In the genomic region with DNA sequence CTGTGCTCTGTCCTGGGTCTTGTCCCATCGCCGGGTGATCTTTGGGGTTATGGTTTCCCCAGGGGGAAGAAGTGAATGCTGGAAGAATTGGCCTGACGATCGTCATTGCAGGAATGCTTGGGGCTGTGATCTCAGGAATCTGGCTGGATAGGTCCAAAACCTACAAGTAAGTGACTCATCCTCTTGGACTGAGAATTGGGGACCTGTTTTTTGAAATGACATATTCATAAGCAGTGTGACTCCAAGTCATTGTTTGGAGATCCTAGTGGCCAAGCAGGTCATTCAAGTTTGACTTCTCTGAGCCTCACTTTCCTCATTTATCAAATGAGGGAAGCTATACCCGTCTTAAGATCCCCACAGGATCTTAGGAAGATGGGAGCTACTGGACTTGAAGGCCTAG, we compare ENCODE assay signal across 19 cellular contexts.
"Had no signal": no experiment of that assay in that cellular context is flagged by ENCODE, and none has a peak within 500 bp of the region (broad histone marks: within the 10 kb centered on the region; RNA-seq: fewer than 3 reads in every experiment).

No MANE protein-coding gene starts in this region.

- H3K27me3 ChIP-seq: ascending aorta, dorsolateral prefrontal cortex, gastroesophageal sphincter had no signal

- H3K4me3 ChIP-seq: ascending aorta, dorsolateral prefrontal cortex, gastroesophageal sphincter had no signal

- H3K36me3 ChIP-seq: ascending aorta had no signal

- H3K4me1 ChIP-seq: ascending aorta, gastroesophageal sphincter had no signal

- H3K9me3 ChIP-seq: ascending aorta, gastroesophageal sphincter had no signal

- DNase-seq: activated CD4-positive, alpha-beta memory T cell treated with anti-CD3 and anti-CD28 coated beads for 36 hours; activated CD8-positive, alpha-beta memory T cell treated with anti-CD3 and anti-CD28 coated beads, Interleukin-2, amount 10 ng/mL, durations not matched to agents 7 days and 5 days; activated naive CD4-positive, alpha-beta T cell treated with anti-CD3 and anti-CD28 coated beads for 36 hours; activated naive CD8-positive, alpha-beta T cell treated with anti-CD3 and anti-CD28 coated beads, Interleukin-2, amount 50 U/mL, for 24 hours; activated T-cell treated with anti-CD3 and anti-CD28 coated beads, Interleukin-2, amount 50 U/mL, for 1 hour; dorsolateral prefrontal cortex; endodermal cell; erythroblast; kidney; left ventricle myocardium superior; mesenchymal stem cell; nucleus accumbens; posterior cingulate gyrus; small intestine; stimulated activated naive CD8-positive, alpha-beta T cell treated with anti-CD3 and anti-CD28 coated beads, Interleukin-15, amount 100 ng/mL, for 72 hours; T-helper 1 cell; T1000 had no signal

- H3K27ac ChIP-seq: ascending aorta, gastroesophageal sphincter had no signal
